ENCODE assay signal across 9 cellular contexts in the genomic region with DNA sequence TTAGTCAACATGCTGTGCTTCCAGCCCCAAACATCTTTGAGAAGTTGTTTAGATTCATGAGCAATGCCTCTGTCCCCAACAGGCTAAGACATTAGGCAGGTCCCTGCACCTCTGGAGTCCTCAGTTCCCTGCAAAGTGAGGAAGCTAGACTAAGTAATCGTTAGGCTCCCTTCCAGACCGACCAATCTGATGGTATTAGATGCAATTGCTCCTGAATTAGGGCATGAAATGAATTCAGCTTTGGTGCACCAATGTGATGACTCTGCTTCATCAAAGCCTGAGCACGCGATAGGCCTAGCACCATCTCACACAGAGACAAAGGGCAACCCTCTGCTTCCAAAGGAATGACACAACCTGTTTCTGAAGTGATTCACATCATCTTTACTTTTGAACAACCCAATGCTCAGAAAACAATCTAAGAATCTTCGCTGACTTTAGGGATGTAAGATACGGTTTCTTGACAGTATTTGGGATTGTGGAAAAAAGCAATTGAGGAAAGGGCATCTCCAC. TPM values are rescaled to one million over a fixed set of nuclear protein-coding genes. Genes with fewer than 3 reads are reported as not detected.
A peak's percentile ranks its signal among the peaks of the same experiment; 100 is the strongest.
DNase-seq lines count a peak whose midpoint lies in the region; ATAC-seq, FAIRE-seq and TF ChIP-seq lines count a peak whose summit lies in the region.
"Had no signal": no experiment of that assay in that cellular context is flagged by ENCODE, and none has a peak within 500 bp of the region (broad histone marks: within the 10 kb centered on the region; RNA-seq: fewer than 3 reads in every experiment).

No MANE protein-coding gene starts in this region.

- peak overlapping the region; percentile 90; the same call in 1 of the 2 replicates for H2AFZ ChIP-seq in GM23338
- peak overlapping the region; percentile 59 for H2AFZ ChIP-seq in PC-9

- H3K27me3 ChIP-seq in GM23338 (ENCODE audit: insufficient read depth) (peaks cover 7% of the 10 kb centered on the region), PC-9 (ENCODE audit: insufficient read depth, low read depth) (no peaks in the 10 kb centered on the region), pancreas (no peaks in the 10 kb centered on the region)

- CTCF ChIA-PET in PC-9 (lab: Charles Lee), result interaction anchor here (0.6 kb wide), 1 partner anchor 27 kb away, joined by 3 read pairs; no protein-coding TSS in a partner anchor

- H3F3A ChIP-seq in GM23338 (replicated peaks; ENCODE audit: low read depth) (peaks cover 4% of the 10 kb centered on the region; the same call in 1 of the 2 replicates), PC-9 (ENCODE audit: insufficient read depth, low read depth) (peaks cover 28% of the 10 kb centered on the region)

- H3K36me3 ChIP-seq in GM23338 (ENCODE audit: insufficient read depth) (no peaks in the 10 kb centered on the region), PC-9 (ENCODE audit: low read depth) (peaks cover 24% of the 10 kb centered on the region; the same call in 1 of the 2 replicates), pancreas (no peaks in the 10 kb centered on the region)

- H3K36me3 Mint-ChIP-seq in GM23338 (ENCODE audit: low read depth), result no peaks in the 10 kb centered on the region
- H3K36me3 Mint-ChIP-seq in central memory CD8-positive, alpha-beta T cell (ENCODE audit: insufficient read depth), result peaks cover 21% of the 10 kb centered on the region

- peaks cover 4% of the 10 kb centered on the region for H3K27me3 Mint-ChIP-seq in GM23338 (ENCODE audit: insufficient read depth, low read depth, poor library complexity)
- H3K27me3 Mint-ChIP-seq in central memory CD8-positive, alpha-beta T cell, result no peaks in the 10 kb centered on the region

- no peaks in the 10 kb centered on the region for H3K9me3 Mint-ChIP-seq in GM23338
- H3K9me3 Mint-ChIP-seq in central memory CD8-positive, alpha-beta T cell, result peaks cover 6% of the 10 kb centered on the region

- H3K9me2 ChIP-seq in GM23338 (ENCODE audit: insufficient read depth), result no peaks in the 10 kb centered on the region
- no peaks in the 10 kb centered on the region for H3K9me2 ChIP-seq in PC-9 (ENCODE audit: insufficient read depth)

- peaks cover 16% of the 10 kb centered on the region for H3K4me1 ChIP-seq in GM23338 (ENCODE audit: insufficient read depth)
- peaks cover 30% of the 10 kb centered on the region for H3K4me1 ChIP-seq in PC-9 (replicated peaks; ENCODE audit: insufficient read depth)
- H3K4me1 ChIP-seq in pancreas, result peaks cover 0 to 15% (median 5%) of the 10 kb centered on the region in 3 donors

- peaks cover 29% of the 10 kb centered on the region for H3K79me2 ChIP-seq in GM23338 (replicated peaks; ENCODE audit: insufficient read depth)
- H3K79me2 ChIP-seq in PC-9 (ENCODE audit: low read depth), result peaks cover 38% of the 10 kb centered on the region

- no peak for FAIRE-seq in pancreas (lab: Jason Lieb, UNC)

- H3K4me3 ChIP-seq in GM23338, result peak overlapping the region; percentile 88
- peak overlapping the region; percentile 87; the same call in 1 of the 2 replicates for H3K4me3 ChIP-seq in PC-9
- peak overlapping the region in 1 of 4 donors; percentile 81 for H3K4me3 ChIP-seq in pancreas

- H3K4me3 Mint-ChIP-seq in GM23338, result peak overlapping the region; percentile 63
- peak overlapping the region; percentile 92 for H3K4me3 Mint-ChIP-seq in central memory CD8-positive, alpha-beta T cell

- 95 to 96% methylated on average over 6 of the region's 6 CpGs for WGBS in pancreas, 2 donors

- no peak overlapping the region for H3K27ac ChIP-seq in GM23338 (ENCODE audit: low read depth)
- peak overlapping the region; percentile 99; the same call in 1 of the 2 replicates for H3K27ac ChIP-seq in PC-9
- peak overlapping the region in 3 of 4 donors; percentile 85 to 97 (median 92) for H3K27ac ChIP-seq in pancreas

- peak overlapping the region; percentile 73 for H3K4me2 ChIP-seq in GM23338
- peak overlapping the region; percentile 79 for H3K4me2 ChIP-seq in PC-9

- H4K20me1 ChIP-seq in GM23338 (replicated peaks; ENCODE audit: insufficient read depth), result no peaks in the 10 kb centered on the region
- H4K20me1 ChIP-seq in PC-9 (ENCODE audit: insufficient read depth), result peaks cover 4% of the 10 kb centered on the region; the same call in 1 of the 2 replicates

- BruUV-seq in PC-9 (replicated peaks; lab: Mats Ljungman, UMichigan), result no TSS peak

- no peak for TF ChIP-seq CTCF in GM23338 (conservative IDR thresholded peaks at IDR 0.05; ENCODE audit: low read depth in 2 of 2)
- TF ChIP-seq CTCF in PC-9 (conservative IDR thresholded peaks at IDR 0.05), result no peak
- TF ChIP-seq CTCF in pancreas (IDR thresholded peaks at IDR 0.05), result no peak

- intact Hi-C loops in PC-9 (cut with micrococcal nuclease; ENCODE audit: unreplicated experiment), result loop anchor here (1.0 to 2.0 kb wide), 4 partner anchors 9 to 463 kb away; partner anchors contain the start of gene MET
- intact Hi-C loops in pancreas (cut with DNase I), result no loop called here
- intact Hi-C loops in head of caudate nucleus (cut with DNase I), result no loop called here

- ATAC-seq in GM23338, result no peak
- ATAC-seq in central memory CD8-positive, alpha-beta T cell (replicated peaks; ENCODE audit: extremely low read depth, poor library complexity, severe bottlenecking), result no peak
- no peak for ATAC-seq in pancreas
- no peak for ATAC-seq in GM19351 (IDR thresholded peaks at IDR 0.05; ENCODE audit: unreplicated experiment)

- DNase-seq in GM23338 (ENCODE audit: low spot score), result no peak
- DNase-seq in PC-9, result no peak
- DNase-seq in central memory CD8-positive, alpha-beta T cell (ENCODE audit: low spot score in 2 of 2), result no peak
- no peak for DNase-seq in pancreas
- DNase-seq in activated CD4-positive, CD25-positive, alpha-beta regulatory T cell (lab: John Stamatoyannopoulos, UW), result no peak
- no peak for DNase-seq in NCI-H146 (lab: John Stamatoyannopoulos, UW)
- no peak for DNase-seq in head of caudate nucleus
- DNase-seq: HCEC 1CT had no signal

- H3K27ac Mint-ChIP-seq in GM23338, result no peak overlapping the region
- H3K27ac Mint-ChIP-seq in central memory CD8-positive, alpha-beta T cell (ENCODE audit: low read depth), result peak overlapping the region; percentile 98

- POLR2A ChIA-PET in PC-9 (lab: Charles Lee; ENCODE audit: unreplicated experiment), result interaction anchor here (0.5 to 1.7 kb wide), 8 partner anchors 33 to 553 kb away, joined by 3 to 20 read pairs (median 4); no protein-coding TSS in a partner anchor

- H3K9me3 ChIP-seq in PC-9 (ENCODE audit: insufficient read depth, low read depth) (no peaks in the 10 kb centered on the region), pancreas (no peaks in the 10 kb centered on the region)

- peaks cover 16% of the 10 kb centered on the region; the same call in 2 of the 3 replicates for H3K4me1 Mint-ChIP-seq in GM23338
- H3K4me1 Mint-ChIP-seq in central memory CD8-positive, alpha-beta T cell, result peaks cover 33% of the 10 kb centered on the region

TF ChIP-seq in GM23338, 12 proteins besides CTCF, POLR2A, EP300 and RAD21 (continues in another document):
- TF ChIP-seq EZH2 (IDR thresholded peaks at IDR 0.05; ENCODE audit: low read depth, unreplicated experiment) (no peak), POLR2AphosphoS5 (IDR thresholded peaks at IDR 0.05; ENCODE audit: low read depth) (no peak), EZH2phosphoT487 (IDR thresholded peaks at IDR 0.05; ENCODE audit: unreplicated experiment) (no peak), ZNF331 (CRISPR knock-in tag; IDR thresholded peaks at IDR 0.05; ENCODE audit: low read depth) (no peak)

RNA-seq across cellular contexts. Expression of gene TES, which starts 0.7 kb away (rescaled TPM):
- 38.3 and 42.4 TPM in 2 replicates for total RNA-seq in GM23338 (2014; rRNA removed; shearing (Covaris generic))
- 31.9 and 37.3 TPM in 2 replicates for polyA plus RNA-seq in GM23338 (2016; fragmentation: Nextera tagmentation; extraction: Ambion mirVana)
- total RNA-seq in PC-9 (2021), result 210 and 306 TPM in 2 replicates
- 10 to 100 TPM; 17.3 to 37.0 (median 27.2) TPM for total RNA-seq in pancreas
- 10 to 100 TPM; 10.6 to 17.3 TPM for polyA plus RNA-seq in pancreas
